In the genomic region with DNA sequence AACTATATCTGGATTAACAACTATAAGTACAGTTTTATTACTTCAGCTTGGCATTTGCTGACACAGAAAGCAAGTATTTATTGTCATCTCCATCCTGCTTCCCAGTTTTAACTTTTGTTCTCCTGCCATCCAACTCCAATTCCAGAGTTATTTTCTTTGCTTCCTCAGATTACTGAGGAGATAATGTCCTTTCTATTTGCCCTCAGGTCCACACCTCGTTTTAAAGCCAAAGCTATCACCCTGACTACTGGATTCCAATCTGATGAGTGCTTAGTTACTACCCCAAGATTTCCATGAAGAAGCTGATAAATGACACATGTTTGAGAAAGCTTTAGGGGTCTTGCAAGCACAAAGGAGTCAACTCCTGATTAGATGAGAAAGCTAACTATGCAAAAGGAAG, we compare ENCODE assay signal across 22 cellular contexts. TPM values are rescaled to one million over a fixed set of nuclear protein-coding genes. Genes with fewer than 3 reads are reported as not detected.
DNase-seq lines count a peak whose midpoint lies in the region; ATAC-seq lines count a peak whose summit lies in the region.
"Had no signal": no experiment of that assay in that cellular context is flagged by ENCODE, and none has a peak within 500 bp of the region (broad histone marks: within the 10 kb centered on the region; RNA-seq: fewer than 3 reads in every experiment).

No MANE protein-coding gene starts in this region.

- H3K9me3 Mint-ChIP-seq in stimulated activated naive CD8-positive, alpha-beta T cell treated with anti-CD3 and anti-CD28 coated beads, Interleukin-15, amount 100 ng/mL, for 72 hours, result no peaks in the 10 kb centered on the region
- H3K9me3 Mint-ChIP-seq: memory B cell, natural killer cell had no signal

- no peaks in the 10 kb centered on the region for H3K4me1 Mint-ChIP-seq in stimulated activated naive CD8-positive, alpha-beta T cell treated with anti-CD3 and anti-CD28 coated beads, Interleukin-15, amount 100 ng/mL, for 72 hours
- H3K4me1 Mint-ChIP-seq: CD14-positive monocyte, memory B cell, natural killer cell, T-helper 17 cell had no signal

- H3K27me3 Mint-ChIP-seq in stimulated activated naive CD8-positive, alpha-beta T cell treated with anti-CD3 and anti-CD28 coated beads, Interleukin-15, amount 100 ng/mL, for 72 hours, result peaks cover 13% of the 10 kb centered on the region

- H3K27ac Mint-ChIP-seq in stimulated activated naive CD8-positive, alpha-beta T cell treated with anti-CD3 and anti-CD28 coated beads, Interleukin-15, amount 100 ng/mL, for 72 hours, result no peak overlapping the region
- H3K27ac Mint-ChIP-seq: dendritic cell treated with granulocyte-macrophage colony-stimulating factor and Interleukin-4, amounts not matched to agents 40 ng/mL and 50 ng/mL, for 4 days; memory B cell; natural killer cell; T-helper 17 cell had no signal

- H3K4me3 Mint-ChIP-seq in stimulated activated naive CD8-positive, alpha-beta T cell treated with anti-CD3 and anti-CD28 coated beads, Interleukin-15, amount 100 ng/mL, for 72 hours, result no peak overlapping the region
- H3K4me3 Mint-ChIP-seq: CD14-positive monocyte; dendritic cell treated with granulocyte-macrophage colony-stimulating factor and Interleukin-4, amounts not matched to agents 40 ng/mL and 50 ng/mL, for 4 days; memory B cell; natural killer cell; T-helper 17 cell had no signal

- DNase-seq in Daoy (ENCODE audit: low read depth), result peak; percentile 30
- peak; percentile 35 for DNase-seq in LHCN-M2 (ENCODE audit: low read depth)
- peak; percentile 14 for DNase-seq in T1000 (lab: John Stamatoyannopoulos, UW)
- peak; percentile 57 for DNase-seq in kidney tubule cell (ENCODE audit: low spot score)
- DNase-seq in RPMI8226, result no peak
- no peak for DNase-seq in SKM-1 (lab: John Stamatoyannopoulos, UW; ENCODE audit: unreplicated experiment)
- no peak for DNase-seq in stimulated activated naive CD8-positive, alpha-beta T cell treated with anti-CD3 and anti-CD28 coated beads, Interleukin-15, amount 100 ng/mL, for 72 hours
- DNase-seq: activated CD4-positive, alpha-beta T cell treated with anti-CD3 and anti-CD28 coated beads, Interleukin-2, amount 50 U/mL, for 48 hours; activated T-cell treated with anti-CD3 and anti-CD28 coated beads for 4 hours; adrenal gland; GM23248; hypothalamus; natural killer cell; NCI-H1417; NCI-H69; T-helper 17 cell had no signal

- no peak for ATAC-seq in activated CD4-positive, CD25-positive, alpha-beta regulatory T cell treated with anti-CD3 and anti-CD28 coated beads, Interleukin-2, amount 50 U/mL, for 24 hours
- no peak for ATAC-seq in stimulated activated naive CD8-positive, alpha-beta T cell treated with anti-CD3 and anti-CD28 coated beads, Interleukin-15, amount 100 ng/mL, for 72 hours
- ATAC-seq: natural killer cell, sciatic nerve, T-helper 17 cell had no signal

RNA-seq across cellular contexts. Expression of a gene that starts 25.2 kb away (rescaled TPM):
- not detected in 2 replicates for total RNA-seq in Daoy (2014; rRNA removed; shearing (Covaris generic))
- total RNA-seq in LHCN-M2 (2014; rRNA removed), result not detected in 2 replicates
- 0.10 TPM for polyA plus RNA-seq in LHCN-M2 (2012)
- total RNA-seq: GM23248, HT-29, natural killer cell, T-helper 17 cell had no signal
- polyA plus RNA-seq: GM23248 had no signal

RNA-seq across cellular contexts. Expression of a gene that starts 58.5 kb away (rescaled TPM):
- 0.57 and 0.80 TPM in 2 replicates for total RNA-seq in Daoy (2014; rRNA removed; shearing (Covaris generic))
- 0.86 and 1.0 TPM in 2 replicates for total RNA-seq in LHCN-M2 (2014; rRNA removed)
- polyA plus RNA-seq in LHCN-M2 (2012), result 2.8 TPM
- total RNA-seq: GM23248, HT-29, natural killer cell, T-helper 17 cell had no signal
- polyA plus RNA-seq: CD14-positive monocyte, GM23248 had no signal

Comparison
In these comparisons a context has a peak if more than half of its experiments do, and no peak if none do; other contexts are left out.
1. DNase-seq: peak in Daoy (single experiment), LHCN-M2 (single experiment), T1000 (single experiment) and kidney tubule cell (single experiment); none in RPMI8226 (single experiment), SKM-1 (single experiment) and stimulated activated naive CD8-positive, alpha-beta T cell treated with anti-CD3 and anti-CD28 coated beads, Interleukin-15, amount 100 ng/mL, for 72 hours (0 of 2).